Comparison of ENCODE assay signal across 1 cellular context in the genomic region with DNA sequence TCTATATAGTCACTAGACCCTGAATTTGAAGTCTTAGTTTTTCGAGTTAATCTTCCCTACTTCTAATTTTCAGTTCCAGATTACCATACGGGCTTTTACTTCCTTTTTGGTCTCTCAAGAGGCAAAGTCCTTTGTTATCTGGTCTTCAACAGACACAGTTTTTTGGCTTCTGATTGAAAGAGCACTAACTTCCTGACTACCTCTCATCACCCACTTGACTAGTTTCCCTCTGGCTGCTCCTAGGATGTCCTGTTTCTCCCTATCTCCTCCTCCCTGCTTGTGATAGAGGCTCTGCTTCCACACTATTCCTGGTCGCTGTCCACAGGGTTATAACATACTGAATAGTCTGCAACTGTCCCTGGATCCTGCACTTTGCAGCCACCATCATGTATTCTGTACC.
TF ChIP-seq lines count a peak whose summit lies in the region.

No MANE protein-coding gene starts in this region.

TF ChIP-seq in K562, 482 proteins besides CTCF, POLR2A, EP300 and RAD21 (continued from another document and continues in another):
- TF ChIP-seq, protein P1, sequence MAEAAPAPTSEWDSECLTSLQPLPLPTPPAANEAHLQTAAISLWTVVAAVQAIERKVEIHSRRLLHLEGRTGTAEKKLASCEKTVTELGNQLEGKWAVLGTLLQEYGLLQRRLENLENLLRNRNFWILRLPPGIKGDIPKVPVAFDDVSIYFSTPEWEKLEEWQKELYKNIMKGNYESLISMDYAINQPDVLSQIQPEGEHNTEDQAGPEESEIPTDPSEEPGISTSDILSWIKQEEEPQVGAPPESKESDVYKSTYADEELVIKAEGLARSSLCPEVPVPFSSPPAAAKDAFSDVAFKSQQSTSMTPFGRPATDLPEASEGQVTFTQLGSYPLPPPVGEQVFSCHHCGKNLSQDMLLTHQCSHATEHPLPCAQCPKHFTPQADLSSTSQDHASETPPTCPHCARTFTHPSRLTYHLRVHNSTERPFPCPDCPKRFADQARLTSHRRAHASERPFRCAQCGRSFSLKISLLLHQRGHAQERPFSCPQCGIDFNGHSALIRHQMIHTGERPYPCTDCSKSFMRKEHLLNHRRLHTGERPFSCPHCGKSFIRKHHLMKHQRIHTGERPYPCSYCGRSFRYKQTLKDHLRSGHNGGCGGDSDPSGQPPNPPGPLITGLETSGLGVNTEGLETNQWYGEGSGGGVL (CRISPR knock-in tag; IDR thresholded peaks at IDR 0.05) = no peak
- TF ChIP-seq ZNF23 (CRISPR knock-in tag; IDR thresholded peaks at IDR 0.05) (no peak), ZNF57 (CRISPR knock-in tag; IDR thresholded peaks at IDR 0.05) (no peak), CBFA2T2 (conservative IDR thresholded peaks at IDR 0.05) (peak; percentile 76), SMC3 (conservative IDR thresholded peaks at IDR 0.05; ENCODE audit: insufficient read depth, low read depth, low read length) (no peak), YBX1 (IDR thresholded peaks at IDR 0.05) (no peak), ZNF778 (CRISPR knock-in tag; IDR thresholded peaks at IDR 0.05) (no peak), CEBPG (CRISPR knock-in tag; IDR thresholded peaks at IDR 0.05) (no peak), CEBPG (tag; conservative IDR thresholded peaks at IDR 0.05 in 1 of 2, IDR thresholded peaks at IDR 0.05 in 1 of 2) (no peak), SOX6 (IDR thresholded peaks at IDR 0.05) (0 out of 2 replicates have a peak, but pooled peaks have one; percentile 35), FUS (optimal IDR thresholded peaks at IDR 0.05; ENCODE audit: low read depth, low read length) (no peak), MAFK (IDR thresholded peaks at IDR 0.05; ENCODE audit: low read length) (no peak), NCOA2 (IDR thresholded peaks at IDR 0.05; ENCODE audit: partially characterized antibody in 2 of 2) (no peak), BACH1 (tag; IDR thresholded peaks at IDR 0.05) (no peak), ZNF140 (CRISPR knock-in tag; IDR thresholded peaks at IDR 0.05) (no peak), BRD9 (IDR thresholded peaks at IDR 0.05; ENCODE audit: low read depth, partially characterized antibody) (peak; percentile 65), NBN (IDR thresholded peaks at IDR 0.05; ENCODE audit: low read depth) (no peak), ARID2 (IDR thresholded peaks at IDR 0.05) (no peak), ZNF12 (CRISPR knock-in tag; IDR thresholded peaks at IDR 0.05) (no peak), WHSC1 (IDR thresholded peaks at IDR 0.05; ENCODE audit: low read length) (no peak), JUNB (CRISPR knock-in tag; conservative IDR thresholded peaks at IDR 0.05) (no peak), IFI16 (CRISPR knock-in tag; IDR thresholded peaks at IDR 0.05) (no peak), ETV1 (tag; conservative IDR thresholded peaks at IDR 0.05; ENCODE audit: low read depth) (0 out of 2 replicates have a peak, but pooled peaks have one; percentile 25), NEUROD1 (IDR thresholded peaks at IDR 0.05; ENCODE audit: borderline replicate concordance, low read depth, low read length, partially characterized antibody) (no peak), TAF7 (tag; IDR thresholded peaks at IDR 0.05) (no peak), ZFX (CRISPR knock-in tag; IDR thresholded peaks at IDR 0.05) (no peak), SIN3A (IDR thresholded peaks at IDR 0.05; ENCODE audit: borderline replicate concordance in 2 of 2, control insufficient read depth in 1 of 2, low read depth in 2 of 2, low read length in 2 of 2) (no peak), ZNF699 (CRISPR knock-in tag; IDR thresholded peaks at IDR 0.05; ENCODE audit: insufficient replicate concordance) (no peak), PURB (CRISPR knock-in tag; IDR thresholded peaks at IDR 0.05; ENCODE audit: low read depth) (no peak), NFIC (IDR thresholded peaks at IDR 0.05) (peak; percentile 71), ZKSCAN8 (CRISPR knock-in tag; IDR thresholded peaks at IDR 0.05) (no peak), ZNF133 (CRISPR knock-in tag; IDR thresholded peaks at IDR 0.05) (no peak), NONO (IDR thresholded peaks at IDR 0.05; ENCODE audit: low read depth in 2 of 2, low read length in 1 of 2) (no peak), MCM7 (IDR thresholded peaks at IDR 0.05) (no peak), JUND (IDR thresholded peaks at IDR 0.05; ENCODE audit: borderline replicate concordance, low read depth, low read length) (no peak), JUND (tag; IDR thresholded peaks at IDR 0.05; ENCODE audit: borderline replicate concordance, low read depth, low read length) (no peak), NR2C1 (IDR thresholded peaks at IDR 0.05) (no peak), NR2C1 (tag; IDR thresholded peaks at IDR 0.05) (no peak), BRF1 (IDR thresholded peaks at IDR 0.05; ENCODE audit: borderline replicate concordance, extremely low read depth, insufficient read length) (no peak), ETV6 (IDR thresholded peaks at IDR 0.05; ENCODE audit: borderline replicate concordance in 1 of 2, low read depth in 2 of 2, low read length in 1 of 2) (no peak), ETV6 (CRISPR knock-in tag; IDR thresholded peaks at IDR 0.05; ENCODE audit: borderline replicate concordance) (no peak), ZSCAN29 (IDR thresholded peaks at IDR 0.05) (no peak), NFE2L1 (tag; IDR thresholded peaks at IDR 0.05; ENCODE audit: borderline replicate concordance, low read depth) (no peak), RBFOX2 (IDR thresholded peaks at IDR 0.05; ENCODE audit: low read depth, low read length) (no peak), SLC30A9 (CRISPR knock-in tag; IDR thresholded peaks at IDR 0.05) (no peak), DPF2 (IDR thresholded peaks at IDR 0.05) (peak; percentile 83)
- TF ChIP-seq, protein P2, sequence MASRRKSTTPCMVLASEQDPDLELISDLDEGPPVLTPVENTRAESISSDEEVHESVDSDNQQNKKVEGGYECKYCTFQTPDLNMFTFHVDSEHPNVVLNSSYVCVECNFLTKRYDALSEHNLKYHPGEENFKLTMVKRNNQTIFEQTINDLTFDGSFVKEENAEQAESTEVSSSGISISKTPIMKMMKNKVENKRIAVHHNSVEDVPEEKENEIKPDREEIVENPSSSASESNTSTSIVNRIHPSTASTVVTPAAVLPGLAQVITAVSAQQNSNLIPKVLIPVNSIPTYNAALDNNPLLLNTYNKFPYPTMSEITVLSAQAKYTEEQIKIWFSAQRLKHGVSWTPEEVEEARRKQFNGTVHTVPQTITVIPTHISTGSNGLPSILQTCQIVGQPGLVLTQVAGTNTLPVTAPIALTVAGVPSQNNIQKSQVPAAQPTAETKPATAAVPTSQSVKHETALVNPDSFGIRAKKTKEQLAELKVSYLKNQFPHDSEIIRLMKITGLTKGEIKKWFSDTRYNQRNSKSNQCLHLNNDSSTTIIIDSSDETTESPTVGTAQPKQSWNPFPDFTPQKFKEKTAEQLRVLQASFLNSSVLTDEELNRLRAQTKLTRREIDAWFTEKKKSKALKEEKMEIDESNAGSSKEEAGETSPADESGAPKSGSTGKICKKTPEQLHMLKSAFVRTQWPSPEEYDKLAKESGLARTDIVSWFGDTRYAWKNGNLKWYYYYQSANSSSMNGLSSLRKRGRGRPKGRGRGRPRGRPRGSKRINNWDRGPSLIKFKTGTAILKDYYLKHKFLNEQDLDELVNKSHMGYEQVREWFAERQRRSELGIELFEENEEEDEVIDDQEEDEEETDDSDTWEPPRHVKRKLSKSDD (conservative IDR thresholded peaks at IDR 0.05; ENCODE audit: low read length) = no peak
- TF ChIP-seq, protein P3, sequence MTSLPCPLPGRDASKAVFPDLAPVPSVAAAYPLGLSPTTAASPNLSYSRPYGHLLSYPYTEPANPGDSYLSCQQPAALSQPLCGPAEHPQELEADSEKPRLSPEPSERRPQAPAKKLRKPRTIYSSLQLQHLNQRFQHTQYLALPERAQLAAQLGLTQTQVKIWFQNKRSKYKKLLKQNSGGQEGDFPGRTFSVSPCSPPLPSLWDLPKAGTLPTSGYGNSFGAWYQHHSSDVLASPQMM (CRISPR knock-in tag; IDR thresholded peaks at IDR 0.05) = no peak
- TF ChIP-seq, protein P4, sequence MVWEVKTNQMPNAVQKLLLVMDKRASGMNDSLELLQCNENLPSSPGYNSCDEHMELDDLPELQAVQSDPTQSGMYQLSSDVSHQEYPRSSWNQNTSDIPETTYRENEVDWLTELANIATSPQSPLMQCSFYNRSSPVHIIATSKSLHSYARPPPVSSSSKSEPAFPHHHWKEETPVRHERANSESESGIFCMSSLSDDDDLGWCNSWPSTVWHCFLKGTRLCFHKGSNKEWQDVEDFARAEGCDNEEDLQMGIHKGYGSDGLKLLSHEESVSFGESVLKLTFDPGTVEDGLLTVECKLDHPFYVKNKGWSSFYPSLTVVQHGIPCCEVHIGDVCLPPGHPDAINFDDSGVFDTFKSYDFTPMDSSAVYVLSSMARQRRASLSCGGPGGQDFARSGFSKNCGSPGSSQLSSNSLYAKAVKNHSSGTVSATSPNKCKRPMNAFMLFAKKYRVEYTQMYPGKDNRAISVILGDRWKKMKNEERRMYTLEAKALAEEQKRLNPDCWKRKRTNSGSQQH (CRISPR knock-in tag; IDR thresholded peaks at IDR 0.05) = no peak
- TF ChIP-seq, protein P5, sequence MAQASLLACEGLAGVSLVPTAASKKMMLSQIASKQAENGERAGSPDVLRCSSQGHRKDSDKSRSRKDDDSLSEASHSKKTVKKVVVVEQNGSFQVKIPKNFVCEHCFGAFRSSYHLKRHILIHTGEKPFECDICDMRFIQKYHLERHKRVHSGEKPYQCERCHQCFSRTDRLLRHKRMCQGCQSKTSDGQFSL (CRISPR knock-in tag; IDR thresholded peaks at IDR 0.05) = no peak
- TF ChIP-seq, protein P5 (tag; IDR thresholded peaks at IDR 0.05) = no peak
- TF ChIP-seq, protein P6, sequence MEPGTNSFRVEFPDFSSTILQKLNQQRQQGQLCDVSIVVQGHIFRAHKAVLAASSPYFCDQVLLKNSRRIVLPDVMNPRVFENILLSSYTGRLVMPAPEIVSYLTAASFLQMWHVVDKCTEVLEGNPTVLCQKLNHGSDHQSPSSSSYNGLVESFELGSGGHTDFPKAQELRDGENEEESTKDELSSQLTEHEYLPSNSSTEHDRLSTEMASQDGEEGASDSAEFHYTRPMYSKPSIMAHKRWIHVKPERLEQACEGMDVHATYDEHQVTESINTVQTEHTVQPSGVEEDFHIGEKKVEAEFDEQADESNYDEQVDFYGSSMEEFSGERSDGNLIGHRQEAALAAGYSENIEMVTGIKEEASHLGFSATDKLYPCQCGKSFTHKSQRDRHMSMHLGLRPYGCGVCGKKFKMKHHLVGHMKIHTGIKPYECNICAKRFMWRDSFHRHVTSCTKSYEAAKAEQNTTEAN (CRISPR knock-in tag; IDR thresholded peaks at IDR 0.05) = no peak
- TF ChIP-seq, protein P7, sequence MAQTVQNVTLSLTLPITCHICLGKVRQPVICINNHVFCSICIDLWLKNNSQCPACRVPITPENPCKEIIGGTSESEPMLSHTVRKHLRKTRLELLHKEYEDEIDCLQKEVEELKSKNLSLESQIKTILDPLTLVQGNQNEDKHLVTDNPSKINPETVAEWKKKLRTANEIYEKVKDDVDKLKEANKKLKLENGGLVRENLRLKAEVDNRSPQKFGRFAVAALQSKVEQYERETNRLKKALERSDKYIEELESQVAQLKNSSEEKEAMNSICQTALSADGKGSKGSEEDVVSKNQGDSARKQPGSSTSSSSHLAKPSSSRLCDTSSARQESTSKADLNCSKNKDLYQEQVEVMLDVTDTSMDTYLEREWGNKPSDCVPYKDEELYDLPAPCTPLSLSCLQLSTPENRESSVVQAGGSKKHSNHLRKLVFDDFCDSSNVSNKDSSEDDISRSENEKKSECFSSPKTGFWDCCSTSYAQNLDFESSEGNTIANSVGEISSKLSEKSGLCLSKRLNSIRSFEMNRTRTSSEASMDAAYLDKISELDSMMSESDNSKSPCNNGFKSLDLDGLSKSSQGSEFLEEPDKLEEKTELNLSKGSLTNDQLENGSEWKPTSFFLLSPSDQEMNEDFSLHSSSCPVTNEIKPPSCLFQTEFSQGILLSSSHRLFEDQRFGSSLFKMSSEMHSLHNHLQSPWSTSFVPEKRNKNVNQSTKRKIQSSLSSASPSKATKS (CRISPR knock-in tag; IDR thresholded peaks at IDR 0.05) = no peak
- TF ChIP-seq, protein P8, sequence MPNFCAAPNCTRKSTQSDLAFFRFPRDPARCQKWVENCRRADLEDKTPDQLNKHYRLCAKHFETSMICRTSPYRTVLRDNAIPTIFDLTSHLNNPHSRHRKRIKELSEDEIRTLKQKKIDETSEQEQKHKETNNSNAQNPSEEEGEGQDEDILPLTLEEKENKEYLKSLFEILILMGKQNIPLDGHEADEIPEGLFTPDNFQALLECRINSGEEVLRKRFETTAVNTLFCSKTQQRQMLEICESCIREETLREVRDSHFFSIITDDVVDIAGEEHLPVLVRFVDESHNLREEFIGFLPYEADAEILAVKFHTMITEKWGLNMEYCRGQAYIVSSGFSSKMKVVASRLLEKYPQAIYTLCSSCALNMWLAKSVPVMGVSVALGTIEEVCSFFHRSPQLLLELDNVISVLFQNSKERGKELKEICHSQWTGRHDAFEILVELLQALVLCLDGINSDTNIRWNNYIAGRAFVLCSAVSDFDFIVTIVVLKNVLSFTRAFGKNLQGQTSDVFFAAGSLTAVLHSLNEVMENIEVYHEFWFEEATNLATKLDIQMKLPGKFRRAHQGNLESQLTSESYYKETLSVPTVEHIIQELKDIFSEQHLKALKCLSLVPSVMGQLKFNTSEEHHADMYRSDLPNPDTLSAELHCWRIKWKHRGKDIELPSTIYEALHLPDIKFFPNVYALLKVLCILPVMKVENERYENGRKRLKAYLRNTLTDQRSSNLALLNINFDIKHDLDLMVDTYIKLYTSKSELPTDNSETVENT (CRISPR knock-in tag; IDR thresholded peaks at IDR 0.05) = no peak
- TF ChIP-seq, protein P9, sequence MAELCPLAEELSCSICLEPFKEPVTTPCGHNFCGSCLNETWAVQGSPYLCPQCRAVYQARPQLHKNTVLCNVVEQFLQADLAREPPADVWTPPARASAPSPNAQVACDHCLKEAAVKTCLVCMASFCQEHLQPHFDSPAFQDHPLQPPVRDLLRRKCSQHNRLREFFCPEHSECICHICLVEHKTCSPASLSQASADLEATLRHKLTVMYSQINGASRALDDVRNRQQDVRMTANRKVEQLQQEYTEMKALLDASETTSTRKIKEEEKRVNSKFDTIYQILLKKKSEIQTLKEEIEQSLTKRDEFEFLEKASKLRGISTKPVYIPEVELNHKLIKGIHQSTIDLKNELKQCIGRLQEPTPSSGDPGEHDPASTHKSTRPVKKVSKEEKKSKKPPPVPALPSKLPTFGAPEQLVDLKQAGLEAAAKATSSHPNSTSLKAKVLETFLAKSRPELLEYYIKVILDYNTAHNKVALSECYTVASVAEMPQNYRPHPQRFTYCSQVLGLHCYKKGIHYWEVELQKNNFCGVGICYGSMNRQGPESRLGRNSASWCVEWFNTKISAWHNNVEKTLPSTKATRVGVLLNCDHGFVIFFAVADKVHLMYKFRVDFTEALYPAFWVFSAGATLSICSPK (IDR thresholded peaks at IDR 0.05; ENCODE audit: borderline replicate concordance) = no peak
- TF ChIP-seq, protein P10, sequence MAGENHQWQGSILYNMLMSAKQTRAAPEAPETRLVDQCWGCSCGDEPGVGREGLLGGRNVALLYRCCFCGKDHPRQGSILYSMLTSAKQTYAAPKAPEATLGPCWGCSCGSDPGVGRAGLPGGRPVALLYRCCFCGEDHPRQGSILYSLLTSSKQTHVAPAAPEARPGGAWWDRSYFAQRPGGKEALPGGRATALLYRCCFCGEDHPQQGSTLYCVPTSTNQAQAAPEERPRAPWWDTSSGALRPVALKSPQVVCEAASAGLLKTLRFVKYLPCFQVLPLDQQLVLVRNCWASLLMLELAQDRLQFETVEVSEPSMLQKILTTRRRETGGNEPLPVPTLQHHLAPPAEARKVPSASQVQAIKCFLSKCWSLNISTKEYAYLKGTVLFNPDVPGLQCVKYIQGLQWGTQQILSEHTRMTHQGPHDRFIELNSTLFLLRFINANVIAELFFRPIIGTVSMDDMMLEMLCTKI (IDR thresholded peaks at IDR 0.05; ENCODE audit: partially characterized antibody) = no peak
